ENCODE assay signal across 1 cellular context in genomic region chr6:31806470-31807272, GRCh38.
TF ChIP-seq lines count a peak whose summit lies in the region.

Gene LSM2 (minus strand): TSS chr6:31806966. CDS start chr6:31806757, 209 bp downstream.

TF ChIP-seq in GM12878, 131 proteins besides CTCF, POLR2A, EP300 and RAD21 (continued from another document and continues in another):
- TF ChIP-seq E4F1 (IDR thresholded peaks at IDR 0.05; ENCODE audit: borderline replicate concordance, partially characterized antibody) (peak; percentile 18), TCF7 (IDR thresholded peaks at IDR 0.05; ENCODE audit: borderline replicate concordance) (no peak), EED (IDR thresholded peaks at IDR 0.05; ENCODE audit: low read depth) (peak; percentile 34), JUNB (IDR thresholded peaks at IDR 0.05) (no peak), ATF3 (IDR thresholded peaks at IDR 0.05; ENCODE audit: borderline replicate concordance, extremely low read depth, low read depth, low read length) (no peak), SREBF2 (IDR thresholded peaks at IDR 0.05; ENCODE audit: low read length) (no peak), STAT1 (conservative IDR thresholded peaks at IDR 0.05) (0 out of 2 replicates have a peak, but pooled peaks have one; percentile 81), ELK1 (IDR thresholded peaks at IDR 0.05; ENCODE audit: low read depth, low read length) (peak; percentile 31; the same call in 1 of the 2 replicates), SREBF1 (IDR thresholded peaks at IDR 0.05; ENCODE audit: low read length) (no peak), ZBTB4 (CRISPR knock-in tag; IDR thresholded peaks at IDR 0.05) (no peak), YY1 (IDR thresholded peaks at IDR 0.05; ENCODE audit: low read depth, low read length) (peak; percentile 77), CEBPB (IDR thresholded peaks at IDR 0.05; ENCODE audit: borderline replicate concordance in 1 of 2, low read depth in 2 of 2, low read length in 2 of 2) (no peak), PAX5 (IDR thresholded peaks at IDR 0.05; ENCODE audit: borderline replicate concordance, low read depth, low read length) (0 out of 2 replicates have a peak, but pooled peaks have one; percentile 53), TCF3 (IDR thresholded peaks at IDR 0.05; ENCODE audit: borderline replicate concordance, insufficient read depth, low read depth, low read length) (no peak), POU2F2 (IDR thresholded peaks at IDR 0.05; ENCODE audit: borderline replicate concordance, low read depth, low read length) (peak; percentile 76), ZNF274 (IDR thresholded peaks at IDR 0.05; ENCODE audit: insufficient read depth, insufficient read length) (no peak), EZH2 (IDR thresholded peaks at IDR 0.05; ENCODE audit: borderline replicate concordance, control insufficient read depth, low read depth, low read length) (no peak), NKRF (conservative IDR thresholded peaks at IDR 0.05) (peak; percentile 69; the same call in 1 of the 2 replicates), ZNF384 (IDR thresholded peaks at IDR 0.05; ENCODE audit: borderline replicate concordance, low read depth, low read length) (no peak), SMARCA5 (IDR thresholded peaks at IDR 0.05) (peak; percentile 72; the same call in 1 of the 2 replicates), SKIL (IDR thresholded peaks at IDR 0.05; ENCODE audit: low read depth, poor library complexity, severe bottlenecking) (no peak), CREB1 (IDR thresholded peaks at IDR 0.05; ENCODE audit: low read depth) (peak; percentile 93), HSF1 (IDR thresholded peaks at IDR 0.05; ENCODE audit: low read depth, low read length) (no peak), NR2F1 (conservative IDR thresholded peaks at IDR 0.05) (peak; percentile 74), ATF2 (IDR thresholded peaks at IDR 0.05; ENCODE audit: low read length) (no peak), REST (IDR thresholded peaks at IDR 0.05; ENCODE audit: low read depth, low read length) (no peak), TCF12 (IDR thresholded peaks at IDR 0.05; ENCODE audit: low read depth, low read length) (peak; percentile 64; the same call in 1 of the 2 replicates), HDGF (IDR thresholded peaks at IDR 0.05) (peak; percentile 89), SPI1 (IDR thresholded peaks at IDR 0.05; ENCODE audit: borderline replicate concordance, insufficient read depth, low read depth, low read length) (peak; percentile 93), TARDBP (IDR thresholded peaks at IDR 0.05; ENCODE audit: borderline replicate concordance) (no peak), ASH2L (IDR thresholded peaks at IDR 0.05; ENCODE audit: borderline replicate concordance, low read depth) (peak; percentile 38; the same call in 1 of the 2 replicates), SIN3A (IDR thresholded peaks at IDR 0.05; ENCODE audit: low read depth, low read length) (peak; percentile 33; the same call in 1 of the 2 replicates), MEF2B (IDR thresholded peaks at IDR 0.05; ENCODE audit: partially characterized antibody, poor library complexity, severe bottlenecking) (peak; percentile 30), KDM1A (IDR thresholded peaks at IDR 0.05; ENCODE audit: borderline replicate concordance) (no peak), BMI1 (IDR thresholded peaks at IDR 0.05; ENCODE audit: borderline replicate concordance) (no peak), ZNF217 (IDR thresholded peaks at IDR 0.05) (no peak), RELB (IDR thresholded peaks at IDR 0.05; ENCODE audit: low read depth) (peak; percentile 79), ZNF24 (IDR thresholded peaks at IDR 0.05) (no peak), RB1 (IDR thresholded peaks at IDR 0.05; ENCODE audit: borderline replicate concordance) (peak; percentile 94; the same call in 1 of the 2 replicates), PML (IDR thresholded peaks at IDR 0.05; ENCODE audit: low read length) (peak; percentile 88)
